Comparison of ENCODE assay signal across 20 cellular contexts in the genomic region with DNA sequence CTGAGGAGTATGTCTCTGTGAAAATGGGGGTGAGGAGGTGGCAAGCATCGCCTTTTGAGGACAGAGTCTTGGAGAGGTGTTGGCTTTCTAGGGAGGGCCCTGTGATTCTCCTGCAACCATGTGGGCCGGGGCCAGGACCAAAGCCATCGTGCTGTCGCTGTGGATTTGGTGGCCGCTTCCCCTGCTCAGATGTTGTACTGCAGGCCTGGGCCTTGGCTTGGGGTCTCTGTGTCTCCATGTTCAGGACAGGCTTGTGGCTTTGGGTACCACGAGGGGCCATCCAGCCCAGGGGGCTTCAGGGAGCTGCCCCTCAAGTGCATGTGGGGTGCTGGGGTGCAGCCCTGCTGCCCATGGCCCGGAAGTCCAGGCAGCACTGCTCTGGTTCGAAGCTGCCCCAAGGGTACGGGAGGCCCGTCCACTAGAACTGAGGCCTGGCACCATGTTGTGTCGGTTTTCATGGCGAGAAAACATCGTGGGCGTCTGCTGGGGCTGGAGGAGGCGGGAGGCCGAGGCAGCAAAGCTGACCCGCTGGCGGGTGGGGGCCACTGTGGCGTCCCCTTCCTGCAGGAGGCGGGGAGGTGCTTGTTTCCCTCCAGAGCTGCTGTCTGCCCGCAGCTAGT. TPM values are rescaled to one million over a fixed set of nuclear protein-coding genes. Genes with fewer than 3 reads are reported as not detected.
A peak's percentile ranks its signal among the peaks of the same experiment; 100 is the strongest.
DNase-seq lines count a peak whose midpoint lies in the region; ATAC-seq, FAIRE-seq and TF ChIP-seq lines count a peak whose summit lies in the region.
"Had no signal": no experiment of that assay in that cellular context is flagged by ENCODE, and none has a peak within 500 bp of the region (broad histone marks: within the 10 kb centered on the region; RNA-seq: fewer than 3 reads in every experiment).

No MANE protein-coding gene starts in this region.

- no peak overlapping the region; the same call in 1 of the 2 replicates for H4K8ac ChIP-seq in H1 (ENCODE audit: extremely low read depth, insufficient read depth, low read length)

- no peak overlapping the region for H3K23ac ChIP-seq in H1 (ENCODE audit: insufficient read length)

- no peak for TF ChIP-seq EP300 in H1 (IDR thresholded peaks at IDR 0.05; ENCODE audit: borderline replicate concordance in 1 of 2, low read depth in 2 of 2, low read length in 2 of 2)

- H2BK12ac ChIP-seq in H1 (ENCODE audit: low read depth, low read length): no peak overlapping the region

- H3K4me1 ChIP-seq in A673 (ENCODE audit: insufficient read depth, low read length, poor library complexity, severe bottlenecking) (peaks cover 18% of the 10 kb centered on the region), HEK293 (ENCODE audit: control insufficient read depth, insufficient read depth, low read length) (peaks cover 2% of the 10 kb centered on the region), H1 (replicated peaks in 1 of 4; ENCODE audit: control insufficient read depth in 3 of 4, insufficient read depth in 4 of 4, low read length in 3 of 4) (peaks cover 5 to 14% (median 12%) of the 10 kb centered on the region in 4 experiments), mucosa of descending colon (ENCODE audit: low read depth) (peaks cover 2% of the 10 kb centered on the region)

- H3K4me3 ChIP-seq in A673 (ENCODE audit: low read depth, low read length, poor library complexity, severe bottlenecking): no peak overlapping the region
- H3K4me3 ChIP-seq in HEK293 (ENCODE audit: low read depth, low read length): no peak overlapping the region
- H3K4me3 ChIP-seq in H1 (ENCODE audit: extremely low read depth in 1 of 4, insufficient read depth in 2 of 4, low read depth in 3 of 4, low read length in 4 of 4): no peak overlapping the region
- no peak overlapping the region for H3K4me3 ChIP-seq in mucosa of descending colon
- H3K4me3 ChIP-seq: SJSA1 had no signal

- no peak overlapping the region for H2BK15ac ChIP-seq in H1 (ENCODE audit: low read length)

- DNase-seq in A673 (ENCODE audit: low spot score) (no peak), H1 (ENCODE audit: low read depth in 1 of 2, low spot score in 2 of 2) (no peak), mucosa of descending colon (peak in 2 of 3 donors; percentile 25 to 39), foreskin melanocyte (no peak)
- DNase-seq in stimulated activated effector memory CD8-positive, alpha-beta T cell treated with anti-CD3 and anti-CD28 coated beads, Interleukin-12 subunit alpha, Interleukin-12 subunit beta, amount 100 ng/mL, for 72 hours (ENCODE audit: low spot score in 2 of 2): no peak
- no peak for DNase-seq in activated effector memory CD4-positive, alpha-beta T cell treated with Interleukin-2 at 50 U/mL for 16 hours
- DNase-seq: ACHN, DND-41, GDM1, H7, NCI-H1417, NCI-H1930, NCI-H524 had no signal

- no peak overlapping the region for H3K4ac ChIP-seq in H1 (replicated peaks; ENCODE audit: insufficient read length, low read depth, low read length)

- H3K27me3 ChIP-seq in A673 (replicated peaks; ENCODE audit: insufficient read depth, low read depth, low read length, poor library complexity) (no peaks in the 10 kb centered on the region), H1 (replicated peaks in 1 of 4; ENCODE audit: control insufficient read depth in 3 of 4, extremely low read depth in 1 of 4, insufficient read depth in 3 of 4, low read length in 3 of 4) (no peaks in the 10 kb centered on the region)
- H3K27me3 ChIP-seq: SJSA1 had no signal

- no peak overlapping the region for H3K14ac ChIP-seq in H1 (ENCODE audit: insufficient read length)

- H3K36me3 ChIP-seq in A673 (ENCODE audit: insufficient read depth, low read length, poor library complexity, severe bottlenecking): no peaks in the 10 kb centered on the region
- H3K36me3 ChIP-seq in HEK293 (ENCODE audit: control insufficient read depth in 2 of 2, insufficient read depth in 1 of 2, low read length in 2 of 2): peaks cover 0 to 21% of the 10 kb centered on the region in 2 experiments; a peak in 2 of 3 replicates
- no peaks in the 10 kb centered on the region for H3K36me3 ChIP-seq in H1 (ENCODE audit: control insufficient read depth in 2 of 4, insufficient read depth in 4 of 4, low read length in 3 of 4)
- H3K36me3 ChIP-seq in mucosa of descending colon (ENCODE audit: low read depth): no peaks in the 10 kb centered on the region

- H2BK5ac ChIP-seq in H1 (ENCODE audit: low read depth, low read length): no peak overlapping the region; the same call in 1 of the 2 replicates

- no TSS peak for BruUV-seq in A673 (replicated peaks; lab: Mats Ljungman, UMichigan)

- TF ChIP-seq RAD21 in H1 (IDR thresholded peaks at IDR 0.05 in 1 of 2, conservative IDR thresholded peaks at IDR 0.05 in 1 of 2; ENCODE audit: low read depth in 2 of 2, low read length in 2 of 2): no peak

- no peak for FAIRE-seq in H1 (lab: Jason Lieb, UNC)
- FAIRE-seq: GM12892, RCC 7860 had no signal

- no peak overlapping the region for H2AK5ac ChIP-seq in H1 (ENCODE audit: low read depth, low read length)

- H4K20me1 ChIP-seq in H1 (replicated peaks in 1 of 2; ENCODE audit: control insufficient read depth in 1 of 2, insufficient read depth in 2 of 2, low read length in 2 of 2): peaks cover 7 to 10% of the 10 kb centered on the region in 2 experiments

- no peak overlapping the region for H2BK20ac ChIP-seq in H1 (ENCODE audit: low read length)

- H3K27ac ChIP-seq in A673 (ENCODE audit: low read depth, low read length, poor library complexity, severe bottlenecking): peak overlapping the region; percentile 61
- no peak overlapping the region for H3K27ac ChIP-seq in HEK293 (ENCODE audit: extremely low read depth, low read depth, low read length)
- H3K27ac ChIP-seq in H1 (ENCODE audit: low read depth, low read length): 0 out of 2 replicates have a peak overlapping the region, but pooled peaks have one; percentile 30
- H3K27ac ChIP-seq: SJSA1 had no signal

- no peak overlapping the region for H4K5ac ChIP-seq in H1 (ENCODE audit: insufficient read length, low read depth, low read length)

- ATAC-seq in mucosa of descending colon (no peak), GM21737 (IDR thresholded peaks at IDR 0.05; ENCODE audit: unreplicated experiment) (no peak)
- no peak for ATAC-seq in stimulated activated effector memory CD8-positive, alpha-beta T cell treated with anti-CD3 and anti-CD28 coated beads, Interleukin-12 subunit alpha, Interleukin-12 subunit beta, amount 100 ng/mL, for 72 hours

- H3K27ac Mint-ChIP-seq in stimulated activated effector memory CD8-positive, alpha-beta T cell treated with anti-CD3 and anti-CD28 coated beads, Interleukin-12 subunit alpha, Interleukin-12 subunit beta, amount 100 ng/mL, for 72 hours: no peak overlapping the region
- H3K27ac Mint-ChIP-seq: CD8-positive, alpha-beta T cell; IgD-negative memory B cell had no signal

- H3K79me2 ChIP-seq in H1 (ENCODE audit: control insufficient read depth in 1 of 2, insufficient read depth in 2 of 2, low read length in 2 of 2): peaks cover 9 to 63% of the 10 kb centered on the region in 2 experiments; a peak in 3 of 4 replicates

- TF ChIP-seq POLR2A in H1 (IDR thresholded peaks at IDR 0.05; ENCODE audit: control extremely low read depth in 1 of 2, low read depth in 2 of 2, low read length in 2 of 2): no peak

- no peaks in the 10 kb centered on the region for H3K23me2 ChIP-seq in H1 (ENCODE audit: low read depth, low read length)

- CTCF ChIA-PET in A673 (lab: Charles Lee) (no interaction called here), HEK293 (lab: Yijun Ruan, JAX) (no interaction called here), H1 (lab: Charles Lee; ENCODE audit: partially characterized antibody) (interaction anchor here (0.6 to 1.1 kb wide), 4 partner anchors 17 to 1144 kb away, joined by 3 read pairs; no protein-coding TSS in a partner anchor)

- 97% methylated on average over 20 of the region's 21 CpGs; no CpG with 5 or more reads in 1 of the 2 experiments for WGBS in H1 (ENCODE audit: extremely low coverage in 1 of 2, insufficient coverage in 1 of 2, insufficient read length in 1 of 2, insufficient replicate concordance in 2 of 2, low coverage in 1 of 2, low lambda C conversion rate in 2 of 2, missing lambda C conversion rate in 1 of 2), 2 experiments

- H3K79me1 ChIP-seq in H1 (ENCODE audit: low read depth, low read length): peaks cover 8% of the 10 kb centered on the region

- H2BK120ac ChIP-seq in H1 (replicated peaks; ENCODE audit: low read depth, low read length): no peak overlapping the region

- peaks cover 24% of the 10 kb centered on the region for H3K4me1 Mint-ChIP-seq in stimulated activated effector memory CD8-positive, alpha-beta T cell treated with anti-CD3 and anti-CD28 coated beads, Interleukin-12 subunit alpha, Interleukin-12 subunit beta, amount 100 ng/mL, for 72 hours

- H3K9me3 Mint-ChIP-seq in stimulated activated effector memory CD8-positive, alpha-beta T cell treated with anti-CD3 and anti-CD28 coated beads, Interleukin-12 subunit alpha, Interleukin-12 subunit beta, amount 100 ng/mL, for 72 hours: no peaks in the 10 kb centered on the region
- H3K9me3 Mint-ChIP-seq: CD8-positive, alpha-beta T cell; IgD-negative memory B cell had no signal

- H3K4me2 ChIP-seq in H1 (ENCODE audit: insufficient read depth in 1 of 2, low read depth in 2 of 2, low read length in 2 of 2): no peak overlapping the region

- no peak overlapping the region; the same call in 1 of the 2 replicates for H3K18ac ChIP-seq in H1 (ENCODE audit: extremely low read depth, low read length)

- intact Hi-C loops in A673 (cut with micrococcal nuclease; ENCODE audit: unreplicated experiment) (no loop called here), mucosa of descending colon (cut with DNase I, micrococcal nuclease) (no loop called here)

- H3K56ac ChIP-seq in H1 (replicated peaks; ENCODE audit: insufficient read length, low read depth, low read length): no peak overlapping the region

- H3K9ac ChIP-seq in H1 (replicated peaks in 1 of 4; ENCODE audit: extremely low read depth in 1 of 4, low read depth in 3 of 4, low read length in 3 of 4): no peak overlapping the region

- no peak overlapping the region for H4K91ac ChIP-seq in H1 (replicated peaks; ENCODE audit: insufficient read length, low read length)

- H3K4me3 Mint-ChIP-seq in stimulated activated effector memory CD8-positive, alpha-beta T cell treated with anti-CD3 and anti-CD28 coated beads, Interleukin-12 subunit alpha, Interleukin-12 subunit beta, amount 100 ng/mL, for 72 hours: no peak overlapping the region
- H3K4me3 Mint-ChIP-seq: CD8-positive, alpha-beta T cell; IgD-negative memory B cell had no signal

- H2AFZ ChIP-seq in H1 (ENCODE audit: low read length): no peak overlapping the region

- no peak for TF ChIP-seq CTCF in A673 (conservative IDR thresholded peaks at IDR 0.05; ENCODE audit: low read depth, low read length)
- TF ChIP-seq CTCF in HEK293 (tag by site-specific recombination; IDR thresholded peaks at IDR 0.05): no peak
- no peak for TF ChIP-seq CTCF in H1 (IDR thresholded peaks at IDR 0.05; ENCODE audit: control extremely low read depth in 1 of 3, insufficient read depth in 1 of 3, low read depth in 1 of 3, low read length in 3 of 3)
- no peak for TF ChIP-seq CTCF in mucosa of descending colon (IDR thresholded peaks at IDR 0.05)

- H3K9me3 ChIP-seq in A673 (ENCODE audit: low read depth, low read length, poor library complexity, severe bottlenecking) (no peaks in the 10 kb centered on the region), HEK293 (ENCODE audit: control insufficient read depth, insufficient read depth, low read depth, low read length) (no peaks in the 10 kb centered on the region), H1 (ENCODE audit: insufficient read depth in 2 of 2, low read depth in 1 of 2, low read length in 1 of 2) (no peaks in the 10 kb centered on the region), mucosa of descending colon (no peaks in the 10 kb centered on the region)
- H3K9me3 ChIP-seq: SJSA1 had no signal

- POLR2A ChIA-PET in A673 (lab: Charles Lee; ENCODE audit: low non-redundant PET) (no interaction called here), HEK293 (lab: Yijun Ruan, JAX) (no interaction called here), H1 (lab: Charles Lee; ENCODE audit: partially characterized antibody) (no interaction called here)

- H3K36me3 Mint-ChIP-seq in stimulated activated effector memory CD8-positive, alpha-beta T cell treated with anti-CD3 and anti-CD28 coated beads, Interleukin-12 subunit alpha, Interleukin-12 subunit beta, amount 100 ng/mL, for 72 hours: no peaks in the 10 kb centered on the region
- H3K36me3 Mint-ChIP-seq: IgD-negative memory B cell had no signal

RNA-seq across cellular contexts. Expression of gene SKI, which starts 55.4 kb away (rescaled TPM):
- 84.9 and 88.1 TPM in 2 replicates for total RNA-seq in A673 (2021)
- 80.2 and 87.6 TPM in 2 replicates for total RNA-seq in H1 (2021; fragmentation: NEBNext Ultra II Directional; extraction: Animal tissue kit (Norgen Biotek cat#: 25700))
- polyA plus RNA-seq in H1 (2011; rRNA removed): 8.3 and 14.5 TPM in 2 replicates
- 8.6 TPM for polyA plus RNA-seq in H1 (2011; cell fraction: cytosol; rRNA removed)
- 19.2 TPM for polyA plus RNA-seq in H1 (2011; cell fraction: nucleus; rRNA removed)
- polyA plus RNA-seq in H1 (2012, experiment 1 of 2): 24.8 to 35.9 TPM (median 32.3 TPM) in 4 replicates
- polyA plus RNA-seq in H1 (2012, experiment 2 of 2): 36.5 TPM
- 40.2 TPM for polyA plus RNA-seq in H1 (2013, experiment 1 of 2)
- polyA plus RNA-seq in H1 (2013, experiment 2 of 2): 39.7 TPM
- polyA minus RNA-seq in H1 (2011; rRNA and poly(A)+ RNA removed): 6.3 and 7.3 TPM in 2 replicates
- polyA minus RNA-seq in H1 (2011; cell fraction: cytosol; rRNA and poly(A)+ RNA removed): 30.0 TPM
- polyA minus RNA-seq in H1 (2011; cell fraction: nucleus; rRNA and poly(A)+ RNA removed): 27.1 TPM
- total RNA-seq in mucosa of descending colon: 10 to 100 TPM; 26.8 to 86.6 (median 29.0) TPM

Comparison
In these comparisons a context has a peak if more than half of its experiments do, and no peak if none do; other contexts are left out.
1. DNase-seq: peak in mucosa of descending colon (2 of 3); none in A673 (single experiment), H1 (0 of 2), stimulated activated effector memory CD8-positive, alpha-beta T cell treated with anti-CD3 and anti-CD28 coated beads, Interleukin-12 subunit alpha, Interleukin-12 subunit beta, amount 100 ng/mL, for 72 hours (0 of 2), activated effector memory CD4-positive, alpha-beta T cell treated with Interleukin-2 at 50 U/mL for 16 hours (single experiment) and foreskin melanocyte (single experiment).